8 cellular contexts compared by ENCODE assay signal in genomic region chr14:103561381-103562134, GRCh38. TPM values are rescaled to one million over a fixed set of nuclear protein-coding genes. Genes with fewer than 3 reads are reported as not detected.
A peak's percentile ranks its signal among the peaks of the same experiment; 100 is the strongest.
DNase-seq lines count a peak whose midpoint lies in the region; ATAC-seq and TF ChIP-seq lines count a peak whose summit lies in the region.

No MANE protein-coding gene starts in this region.

- peak overlapping the region; percentile 93 for H3K4me3 Mint-ChIP-seq in memory B cell

- no peak for TF ChIP-seq POLR2A in stomach (IDR thresholded peaks at IDR 0.05)

- ATAC-seq in GM19395 (IDR thresholded peaks at IDR 0.05; ENCODE audit: unreplicated experiment) (peak; percentile 27), HG03521 (IDR thresholded peaks at IDR 0.05; ENCODE audit: unreplicated experiment) (peak; percentile 2), memory B cell (ENCODE audit: low read depth) (peak; percentile 15)

- peaks cover 27 to 48% (median 40%) of the 10 kb centered on the region in 11 experiments for H3K36me3 ChIP-seq in BLaER1 treated with 17β-estradiol and CSF1 and Interleukin-3, amounts not matched to agents 10 nM and 100 nM
- H3K36me3 ChIP-seq in stomach: peaks cover 11 to 31% (median 23%) of the 10 kb centered on the region in 4 donors

- peaks cover 52 to 74% (median 63%) of the 10 kb centered on the region in 10 experiments for H3K4me1 ChIP-seq in BLaER1 treated with 17β-estradiol and CSF1 and Interleukin-3, amounts not matched to agents 10 nM and 100 nM
- peaks cover 51 to 84% (median 73%) of the 10 kb centered on the region in 4 donors for H3K4me1 ChIP-seq in stomach

- peaks cover 5% of the 10 kb centered on the region for H3K36me3 Mint-ChIP-seq in memory B cell

- intact Hi-C loops in stomach (cut with DNase I; ENCODE audit: low total_unique reads): no loop called here

- peak in 1 of 7 experiments; percentile 12 for TF ChIP-seq CTCF in stomach (IDR thresholded peaks at IDR 0.05)

- H4K20me1 ChIP-seq in BLaER1 treated with 17β-estradiol and CSF1 and Interleukin-3, amounts not matched to agents 10 nM and 100 nM: peaks cover 57 to 94% (median 70%) of the 10 kb centered on the region in 11 experiments

- H3K27ac ChIP-seq in BLaER1 treated with 17β-estradiol and CSF1 and Interleukin-3, amounts not matched to agents 10 nM and 100 nM: peak overlapping the region; percentile 93 to 99 (median 97)
- peak overlapping the region; percentile 91 to 99 (median 97) for H3K27ac ChIP-seq in stomach

- no peaks in the 10 kb centered on the region for H3K9me3 Mint-ChIP-seq in memory B cell

- H3K27me3 ChIP-seq in BLaER1 treated with 17β-estradiol and CSF1 and Interleukin-3, amounts not matched to agents 10 nM and 100 nM: no peaks in the 10 kb centered on the region
- H3K27me3 ChIP-seq in stomach: no peaks in the 10 kb centered on the region

- H3K4me2 ChIP-seq in BLaER1 treated with 17β-estradiol and CSF1 and Interleukin-3, amounts not matched to agents 10 nM and 100 nM: peak overlapping the region; percentile 84 to 97 (median 94)

- peak overlapping the region; percentile 87 to 100 (median 98) for H3K4me3 ChIP-seq in BLaER1 treated with 17β-estradiol and CSF1 and Interleukin-3, amounts not matched to agents 10 nM and 100 nM
- peak overlapping the region; percentile 78 to 100 (median 90) for H3K4me3 ChIP-seq in stomach

- peak overlapping the region; percentile 88 to 98 (median 95) for H3K9ac ChIP-seq in BLaER1 treated with 17β-estradiol and CSF1 and Interleukin-3, amounts not matched to agents 10 nM and 100 nM

- H3K27ac Mint-ChIP-seq in memory B cell: peak overlapping the region; percentile 83

- no peak for TF ChIP-seq EP300 in stomach (IDR thresholded peaks at IDR 0.05)

- no peaks in the 10 kb centered on the region for H3K9me3 ChIP-seq in BLaER1 treated with 17β-estradiol and CSF1 and Interleukin-3, amounts not matched to agents 10 nM and 100 nM (replicated peaks in 1 of 11)
- H3K9me3 ChIP-seq in stomach: no peaks in the 10 kb centered on the region

- DNase-seq in T-helper 1 cell: peak in 3 of 5 donors; percentile 26 to 54 (median 31)
- DNase-seq in dedifferentiated amniotic fluid mesenchymal stem cell (ENCODE audit: extremely low spot score): peak; percentile 38
- no peak for DNase-seq in memory B cell (ENCODE audit: low spot score in 2 of 2)
- no peak for DNase-seq in stomach
- DNase-seq in middle frontal gyrus (ENCODE audit: extremely low spot score, low spot score): no peak

- H3K27me3 Mint-ChIP-seq in memory B cell: no peaks in the 10 kb centered on the region

- 2 to 3% (median 2%) methylated on average over 33 of the region's 33 CpGs for WGBS in stomach, 5 donors

- peaks cover 28% of the 10 kb centered on the region for H3K4me1 Mint-ChIP-seq in memory B cell

RNA-seq across cellular contexts. Expression of gene BAG5, which starts 0.9 kb away (rescaled TPM):
- 100 to 1,000 TPM in 1 of 5 donors, 10 to 100 TPM in 3, 1 to 10 TPM in 1; 4.3 to 207 (median 24.3) TPM for total RNA-seq in stomach
- 10 to 100 TPM in 2 of 3 donors, 1 to 10 TPM in 1; 7.5 to 11.6 (median 10.8) TPM for polyA plus RNA-seq in stomach

RNA-seq across cellular contexts. Expression of gene COA8, which starts 1.2 kb away (rescaled TPM):
- total RNA-seq in stomach: 10 to 100 TPM in 3 of 5 donors, 1 to 10 TPM in 2; 6.4 to 21.4 (median 14.9) TPM
- 10 to 100 TPM; 42.8 to 96.5 (median 48.4) TPM for polyA plus RNA-seq in stomach

RNA-seq across cellular contexts. Expression of gene TRMT61A, which starts 32.6 kb away (rescaled TPM):
- 10 to 100 TPM in 4 of 5 donors, 1 to 10 TPM in 1; 5.5 to 39.7 (median 18.5) TPM for total RNA-seq in stomach
- polyA plus RNA-seq in stomach: 10 to 100 TPM in 2 of 3 donors, 1 to 10 TPM in 1; 9.0 to 16.9 (median 14.8) TPM

RNA-seq across cellular contexts. Expression of gene CKB, which starts 38.9 kb away (rescaled TPM):
- total RNA-seq in stomach: 1,000 to 10,000 TPM in 1 of 5 donors, 100 to 1,000 TPM in 4; 216 to 1,146 (median 643) TPM
- 1,000 to 10,000 TPM in 1 of 3 donors, 100 to 1,000 TPM in 2; 778 to 1,091 (median 976) TPM for polyA plus RNA-seq in stomach

Comparison
In these comparisons a context has a peak if more than half of its experiments do, and no peak if none do; other contexts are left out.
1. DNase-seq: peak in T-helper 1 cell (3 of 5) and dedifferentiated amniotic fluid mesenchymal stem cell (single experiment); none in memory B cell (0 of 2), stomach (single experiment) and middle frontal gyrus (single experiment).
2. Peak in every context shown above with its lines, with median percentiles within 50 percentile points of each other: ATAC-seq.